Comparison of ENCODE assay signal across 21 cellular contexts in the genomic region with DNA sequence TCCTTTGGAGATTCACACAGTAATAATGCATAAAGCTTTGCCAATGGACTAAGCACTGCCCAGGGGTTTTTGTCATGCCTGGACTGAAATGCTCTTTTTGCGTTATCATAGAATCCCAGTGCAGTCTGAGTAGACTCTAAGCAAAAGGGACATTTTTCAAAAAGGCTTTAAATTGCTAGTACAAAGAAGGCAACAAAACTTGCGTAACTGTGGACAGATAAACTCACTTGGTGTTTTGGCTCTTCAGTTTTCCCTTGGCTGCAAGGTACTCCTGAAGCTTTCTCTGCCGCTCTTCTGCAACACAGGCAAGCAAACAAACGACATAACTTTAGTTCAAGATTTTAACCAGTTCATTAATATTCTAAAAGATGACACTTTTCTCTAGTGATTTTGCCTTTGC. TPM values are rescaled to one million over a fixed set of nuclear protein-coding genes. Genes with fewer than 3 reads are reported as not detected.
DNase-seq lines count a peak whose midpoint lies in the region; ATAC-seq and TF ChIP-seq lines count a peak whose summit lies in the region.
"Had no signal": no experiment of that assay in that cellular context is flagged by ENCODE, and none has a peak within 500 bp of the region (broad histone marks: within the 10 kb centered on the region; RNA-seq: fewer than 3 reads in every experiment).

No MANE protein-coding gene starts in this region.

- H4K20me1 ChIP-seq in GM23248 (ENCODE audit: insufficient read depth): no peaks in the 10 kb centered on the region

- peak overlapping the region; percentile 95; the same call in 1 of the 2 replicates for H2AFZ ChIP-seq in GM23248
- H2AFZ ChIP-seq: parathyroid adenoma had no signal

- H3K27me3 ChIP-seq in GM23248 (replicated peaks; ENCODE audit: insufficient read depth): no peaks in the 10 kb centered on the region
- H3K27me3 ChIP-seq: heart left ventricle, vagina had no signal

- H3K4me1 ChIP-seq in GM23248 (ENCODE audit: insufficient read depth): no peaks in the 10 kb centered on the region; the same call in 1 of the 2 replicates
- H3K4me1 ChIP-seq: parathyroid adenoma had no signal

- H3K9me2 ChIP-seq in GM23248 (ENCODE audit: insufficient read depth): no peaks in the 10 kb centered on the region

- peaks cover 54% of the 10 kb centered on the region for H3K79me2 ChIP-seq in GM23248 (ENCODE audit: insufficient read depth)
- H3K79me2 ChIP-seq: parathyroid adenoma had no signal

- 96 to 99% methylated on average over 4 of the region's 4 CpGs for WGBS in GM23248 (ENCODE audit: low coverage in 1 of 2, low lambda C conversion rate in 2 of 2, missing lambda C conversion rate in 2 of 2), 2 experiments

- H3K9me3 ChIP-seq in GM23248 (ENCODE audit: low read depth): no peaks in the 10 kb centered on the region
- H3K9me3 ChIP-seq: HAP-1, heart left ventricle, vagina had no signal

- H3K4me3 Mint-ChIP-seq in activated naive CD4-positive, alpha-beta T cell treated with anti-CD3 and anti-CD28 coated beads for 36 hours: peak overlapping the region; percentile 98
- peak overlapping the region; percentile 99 for H3K4me3 Mint-ChIP-seq in activated T-helper 17 cell treated with anti-CD3 and anti-CD28 coated beads, Interleukin-2, amount 50 U/mL, for 72 hours
- H3K4me3 Mint-ChIP-seq in nephron progenitor cell: peak overlapping the region; percentile 89

- peaks cover 38% of the 10 kb centered on the region for H3K36me3 Mint-ChIP-seq in activated naive CD4-positive, alpha-beta T cell treated with anti-CD3 and anti-CD28 coated beads for 36 hours (ENCODE audit: low read depth)
- H3K36me3 Mint-ChIP-seq in activated T-helper 17 cell treated with anti-CD3 and anti-CD28 coated beads, Interleukin-2, amount 50 U/mL, for 72 hours (ENCODE audit: low read depth): peaks cover 39% of the 10 kb centered on the region
- peaks cover 40% of the 10 kb centered on the region for H3K36me3 Mint-ChIP-seq in nephron progenitor cell (ENCODE audit: low read depth)

- no peak for TF ChIP-seq CTCF in nephron progenitor cell (IDR thresholded peaks at IDR 0.05)

- no peak for ATAC-seq in activated T-helper 17 cell treated with anti-CD3 and anti-CD28 coated beads, Interleukin-2, amount 50 U/mL, for 72 hours (replicated peaks)
- ATAC-seq: heart left ventricle had no signal

- H3K27ac Mint-ChIP-seq in activated naive CD4-positive, alpha-beta T cell treated with anti-CD3 and anti-CD28 coated beads for 36 hours: no peak overlapping the region
- no peak overlapping the region for H3K27ac Mint-ChIP-seq in activated T-helper 17 cell treated with anti-CD3 and anti-CD28 coated beads, Interleukin-2, amount 50 U/mL, for 72 hours
- no peak overlapping the region for H3K27ac Mint-ChIP-seq in nephron progenitor cell

- intact Hi-C loops in activated naive CD4-positive, alpha-beta T cell treated with anti-CD3 and anti-CD28 coated beads for 36 hours (cut with micrococcal nuclease): loop anchor here (5.0 kb wide), 2 partner anchors 50 to 410 kb away; a partner anchor contains a TSS

- H3K9me3 Mint-ChIP-seq in activated naive CD4-positive, alpha-beta T cell treated with anti-CD3 and anti-CD28 coated beads for 36 hours: no peaks in the 10 kb centered on the region
- no peaks in the 10 kb centered on the region for H3K9me3 Mint-ChIP-seq in activated T-helper 17 cell treated with anti-CD3 and anti-CD28 coated beads, Interleukin-2, amount 50 U/mL, for 72 hours
- H3K9me3 Mint-ChIP-seq in nephron progenitor cell: no peaks in the 10 kb centered on the region

- H3K4me2 ChIP-seq in GM23248 (ENCODE audit: unreplicated experiment): no peak overlapping the region
- H3K4me2 ChIP-seq: KMS-11 had no signal

- H3K27me3 Mint-ChIP-seq in activated naive CD4-positive, alpha-beta T cell treated with anti-CD3 and anti-CD28 coated beads for 36 hours (ENCODE audit: low read depth): no peaks in the 10 kb centered on the region
- H3K27me3 Mint-ChIP-seq in activated T-helper 17 cell treated with anti-CD3 and anti-CD28 coated beads, Interleukin-2, amount 50 U/mL, for 72 hours: no peaks in the 10 kb centered on the region
- no peaks in the 10 kb centered on the region for H3K27me3 Mint-ChIP-seq in nephron progenitor cell (ENCODE audit: low read depth, poor library complexity)

- H3F3A ChIP-seq in GM23248 (ENCODE audit: insufficient read depth): no peaks in the 10 kb centered on the region

- CTCF ChIA-PET in activated naive CD4-positive, alpha-beta T cell treated with anti-CD3 and anti-CD28 coated beads for 36 hours (lab: Charles Lee): interaction anchor here (0.6 to 2.3 kb wide), 6 partner anchors 28 to 1934 kb away, joined by 3 to 12 read pairs (median 3); no protein-coding TSS in a partner anchor

- DNase-seq in activated naive CD4-positive, alpha-beta T cell treated with anti-CD3 and anti-CD28 coated beads for 36 hours: no peak
- no peak for DNase-seq in activated naive CD4-positive, alpha-beta T cell (lab: John Stamatoyannopoulos, UW)
- DNase-seq in GM23248 (no peak), nephron progenitor cell (no peak), NCI-H2227 treated with DMSO at 0.1 percent for 48 hours (lab: John Stamatoyannopoulos, UW) (no peak), NCI-H748 (lab: John Stamatoyannopoulos, UW; ENCODE audit: unreplicated experiment) (no peak)
- no peak for DNase-seq in activated CD8-positive, alpha-beta memory T cell treated with anti-CD3 and anti-CD28 coated beads, Interleukin-2, amount 50 U/mL, for 4 hours
- DNase-seq: activated CD4-positive, alpha-beta T cell treated with anti-CD3 and anti-CD28 coated beads for 48 hours; activated T-cell treated with anti-CD3 and anti-CD28 coated beads, Interleukin-2, amount 50 U/mL, for 1 hour; heart left ventricle; NCI-H1417 treated with DMSO at 0.1 percent for 48 hours; NCI-H69; substantia nigra had no signal

- in situ Hi-C loops in GM23248 (cut with MboI): no loop called here

- no peaks in the 10 kb centered on the region for H3K36me3 ChIP-seq in GM23248 (ENCODE audit: low read depth)
- H3K36me3 ChIP-seq: vagina had no signal

- no peak overlapping the region for H3K27ac ChIP-seq in GM23248
- H3K27ac ChIP-seq: heart left ventricle, KMS-11, parathyroid adenoma, vagina had no signal

- peaks cover 9% of the 10 kb centered on the region for H3K4me1 Mint-ChIP-seq in activated naive CD4-positive, alpha-beta T cell treated with anti-CD3 and anti-CD28 coated beads for 36 hours (ENCODE audit: low read depth)
- peaks cover 18% of the 10 kb centered on the region for H3K4me1 Mint-ChIP-seq in activated T-helper 17 cell treated with anti-CD3 and anti-CD28 coated beads, Interleukin-2, amount 50 U/mL, for 72 hours
- H3K4me1 Mint-ChIP-seq in nephron progenitor cell: peaks cover 34% of the 10 kb centered on the region

- H3K4me3 ChIP-seq in GM23248: no peak overlapping the region
- H3K4me3 ChIP-seq: heart left ventricle, vagina had no signal

- no peak overlapping the region for H3K9ac ChIP-seq in GM23248
- H3K9ac ChIP-seq: KMS-11, parathyroid adenoma had no signal

RNA-seq across cellular contexts. Expression of a gene that starts 2.1 kb away (rescaled TPM):
- total RNA-seq in activated naive CD4-positive, alpha-beta T cell treated with anti-CD3 and anti-CD28 coated beads for 36 hours: 10 to 100 TPM; 49.2 to 50.8 TPM
- total RNA-seq in GM23248 (2014; rRNA removed; shearing (Covaris generic)): 5.2 and 6.6 TPM in 2 replicates
- 9.0 and 10.9 TPM in 2 replicates for polyA plus RNA-seq in GM23248 (2016; fragmentation: Nextera tagmentation; extraction: Ambion mirVana)
- total RNA-seq in activated T-helper 17 cell treated with anti-CD3 and anti-CD28 coated beads, Interleukin-2, amount 50 U/mL, for 72 hours: 10 to 100 TPM; 31.4 to 35.8 TPM

RNA-seq across cellular contexts. Expression of a gene that starts 22.0 kb away (rescaled TPM):
- total RNA-seq in activated naive CD4-positive, alpha-beta T cell treated with anti-CD3 and anti-CD28 coated beads for 36 hours: under 1 TPM; 0.17 to 0.29 TPM
- total RNA-seq in GM23248 (2014; rRNA removed; shearing (Covaris generic)): 0.54 TPM in 1 of 2 replicates, not detected in the other
- 0.14 TPM in 1 of 2 replicates, not detected in the other for polyA plus RNA-seq in GM23248 (2016; fragmentation: Nextera tagmentation; extraction: Ambion mirVana)
- 10 to 100 TPM in 1 of 2 donors, 1 to 10 TPM in 1; 4.3 to 27.1 TPM for total RNA-seq in activated T-helper 17 cell treated with anti-CD3 and anti-CD28 coated beads, Interleukin-2, amount 50 U/mL, for 72 hours
- total RNA-seq: cardiac septum, skeletal muscle tissue had no signal
- polyA plus RNA-seq: heart left ventricle had no signal

RNA-seq across cellular contexts. Expression of a gene that starts 41.5 kb away (rescaled TPM):
- not detected for total RNA-seq in activated naive CD4-positive, alpha-beta T cell treated with anti-CD3 and anti-CD28 coated beads for 36 hours
- total RNA-seq in GM23248 (2014; rRNA removed; shearing (Covaris generic)): not detected in 2 replicates
- not detected in 2 replicates for polyA plus RNA-seq in GM23248 (2016; fragmentation: Nextera tagmentation; extraction: Ambion mirVana)
- not detected for total RNA-seq in activated T-helper 17 cell treated with anti-CD3 and anti-CD28 coated beads, Interleukin-2, amount 50 U/mL, for 72 hours
- total RNA-seq: cardiac septum, lower leg skin, skeletal muscle tissue, vagina had no signal
- polyA plus RNA-seq: heart left ventricle had no signal
